ENCODE assay signal across 1 cellular context in the genomic region with DNA sequence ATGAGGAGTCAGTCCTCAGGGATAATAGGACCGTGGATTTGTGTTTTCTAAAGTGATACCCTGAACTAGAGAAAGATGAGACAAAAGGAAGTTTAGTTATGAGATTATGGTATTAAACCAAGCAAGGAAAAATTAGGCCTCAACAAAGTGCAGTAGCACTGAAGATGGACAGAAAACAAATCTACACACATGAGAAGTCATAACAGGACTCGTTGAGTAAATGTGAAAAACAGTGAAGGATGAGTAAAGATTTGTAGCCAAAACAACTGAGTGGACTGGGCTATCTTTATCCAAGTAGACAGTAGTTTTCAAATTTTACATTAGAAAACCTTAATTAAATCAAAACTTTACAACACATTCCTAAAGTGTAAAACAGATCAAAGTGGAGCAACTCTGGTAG.
TF ChIP-seq lines count a peak whose summit lies in the region.

No MANE protein-coding gene starts in this region.

TF ChIP-seq in GM12878, 131 proteins besides CTCF, POLR2A, EP300 and RAD21 (continued from another document):
- TF ChIP-seq, protein P1, sequence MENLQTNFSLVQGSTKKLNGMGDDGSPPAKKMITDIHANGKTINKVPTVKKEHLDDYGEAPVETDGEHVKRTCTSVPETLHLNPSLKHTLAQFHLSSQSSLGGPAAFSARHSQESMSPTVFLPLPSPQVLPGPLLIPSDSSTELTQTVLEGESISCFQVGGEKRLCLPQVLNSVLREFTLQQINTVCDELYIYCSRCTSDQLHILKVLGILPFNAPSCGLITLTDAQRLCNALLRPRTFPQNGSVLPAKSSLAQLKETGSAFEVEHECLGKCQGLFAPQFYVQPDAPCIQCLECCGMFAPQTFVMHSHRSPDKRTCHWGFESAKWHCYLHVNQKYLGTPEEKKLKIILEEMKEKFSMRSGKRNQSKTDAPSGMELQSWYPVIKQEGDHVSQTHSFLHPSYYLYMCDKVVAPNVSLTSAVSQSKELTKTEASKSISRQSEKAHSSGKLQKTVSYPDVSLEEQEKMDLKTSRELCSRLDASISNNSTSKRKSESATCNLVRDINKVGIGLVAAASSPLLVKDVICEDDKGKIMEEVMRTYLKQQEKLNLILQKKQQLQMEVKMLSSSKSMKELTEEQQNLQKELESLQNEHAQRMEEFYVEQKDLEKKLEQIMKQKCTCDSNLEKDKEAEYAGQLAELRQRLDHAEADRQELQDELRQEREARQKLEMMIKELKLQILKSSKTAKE (IDR thresholded peaks at IDR 0.05; ENCODE audit: low read depth, poor library complexity, severe bottlenecking): no peak
- TF ChIP-seq ZBED1 (IDR thresholded peaks at IDR 0.05; ENCODE audit: borderline replicate concordance) (no peak), SMARCA5 (IDR thresholded peaks at IDR 0.05) (no peak), ESRRA (IDR thresholded peaks at IDR 0.05; ENCODE audit: low read length) (no peak), IKZF1 (conservative IDR thresholded peaks at IDR 0.05) (no peak), RB1 (IDR thresholded peaks at IDR 0.05; ENCODE audit: borderline replicate concordance) (no peak), ZNF384 (IDR thresholded peaks at IDR 0.05; ENCODE audit: borderline replicate concordance, low read depth, low read length) (no peak), IRF4 (IDR thresholded peaks at IDR 0.05; ENCODE audit: low read depth, low read length) (peak; percentile 21; the same call in 1 of the 2 replicates), ZNF687 (IDR thresholded peaks at IDR 0.05) (no peak), JUNB (IDR thresholded peaks at IDR 0.05) (peak; percentile 64), ELK1 (IDR thresholded peaks at IDR 0.05; ENCODE audit: low read depth, low read length) (no peak)
- TF ChIP-seq, protein P2, sequence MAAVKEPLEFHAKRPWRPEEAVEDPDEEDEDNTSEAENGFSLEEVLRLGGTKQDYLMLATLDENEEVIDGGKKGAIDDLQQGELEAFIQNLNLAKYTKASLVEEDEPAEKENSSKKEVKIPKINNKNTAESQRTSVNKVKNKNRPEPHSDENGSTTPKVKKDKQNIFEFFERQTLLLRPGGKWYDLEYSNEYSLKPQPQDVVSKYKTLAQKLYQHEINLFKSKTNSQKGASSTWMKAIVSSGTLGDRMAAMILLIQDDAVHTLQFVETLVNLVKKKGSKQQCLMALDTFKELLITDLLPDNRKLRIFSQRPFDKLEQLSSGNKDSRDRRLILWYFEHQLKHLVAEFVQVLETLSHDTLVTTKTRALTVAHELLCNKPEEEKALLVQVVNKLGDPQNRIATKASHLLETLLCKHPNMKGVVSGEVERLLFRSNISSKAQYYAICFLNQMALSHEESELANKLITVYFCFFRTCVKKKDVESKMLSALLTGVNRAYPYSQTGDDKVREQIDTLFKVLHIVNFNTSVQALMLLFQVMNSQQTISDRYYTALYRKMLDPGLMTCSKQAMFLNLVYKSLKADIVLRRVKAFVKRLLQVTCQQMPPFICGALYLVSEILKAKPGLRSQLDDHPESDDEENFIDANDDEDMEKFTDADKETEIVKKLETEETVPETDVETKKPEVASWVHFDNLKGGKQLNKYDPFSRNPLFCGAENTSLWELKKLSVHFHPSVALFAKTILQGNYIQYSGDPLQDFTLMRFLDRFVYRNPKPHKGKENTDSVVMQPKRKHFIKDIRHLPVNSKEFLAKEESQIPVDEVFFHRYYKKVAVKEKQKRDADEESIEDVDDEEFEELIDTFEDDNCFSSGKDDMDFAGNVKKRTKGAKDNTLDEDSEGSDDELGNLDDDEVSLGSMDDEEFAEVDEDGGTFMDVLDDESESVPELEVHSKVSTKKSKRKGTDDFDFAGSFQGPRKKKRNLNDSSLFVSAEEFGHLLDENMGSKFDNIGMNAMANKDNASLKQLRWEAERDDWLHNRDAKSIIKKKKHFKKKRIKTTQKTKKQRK (IDR thresholded peaks at IDR 0.05; ENCODE audit: low read depth, low read length): no peak
- TF ChIP-seq, protein P3, sequence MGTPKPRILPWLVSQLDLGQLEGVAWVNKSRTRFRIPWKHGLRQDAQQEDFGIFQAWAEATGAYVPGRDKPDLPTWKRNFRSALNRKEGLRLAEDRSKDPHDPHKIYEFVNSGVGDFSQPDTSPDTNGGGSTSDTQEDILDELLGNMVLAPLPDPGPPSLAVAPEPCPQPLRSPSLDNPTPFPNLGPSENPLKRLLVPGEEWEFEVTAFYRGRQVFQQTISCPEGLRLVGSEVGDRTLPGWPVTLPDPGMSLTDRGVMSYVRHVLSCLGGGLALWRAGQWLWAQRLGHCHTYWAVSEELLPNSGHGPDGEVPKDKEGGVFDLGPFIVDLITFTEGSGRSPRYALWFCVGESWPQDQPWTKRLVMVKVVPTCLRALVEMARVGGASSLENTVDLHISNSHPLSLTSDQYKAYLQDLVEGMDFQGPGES (IDR thresholded peaks at IDR 0.05): no peak
